8 cellular contexts compared by ENCODE assay signal in the genomic region with DNA sequence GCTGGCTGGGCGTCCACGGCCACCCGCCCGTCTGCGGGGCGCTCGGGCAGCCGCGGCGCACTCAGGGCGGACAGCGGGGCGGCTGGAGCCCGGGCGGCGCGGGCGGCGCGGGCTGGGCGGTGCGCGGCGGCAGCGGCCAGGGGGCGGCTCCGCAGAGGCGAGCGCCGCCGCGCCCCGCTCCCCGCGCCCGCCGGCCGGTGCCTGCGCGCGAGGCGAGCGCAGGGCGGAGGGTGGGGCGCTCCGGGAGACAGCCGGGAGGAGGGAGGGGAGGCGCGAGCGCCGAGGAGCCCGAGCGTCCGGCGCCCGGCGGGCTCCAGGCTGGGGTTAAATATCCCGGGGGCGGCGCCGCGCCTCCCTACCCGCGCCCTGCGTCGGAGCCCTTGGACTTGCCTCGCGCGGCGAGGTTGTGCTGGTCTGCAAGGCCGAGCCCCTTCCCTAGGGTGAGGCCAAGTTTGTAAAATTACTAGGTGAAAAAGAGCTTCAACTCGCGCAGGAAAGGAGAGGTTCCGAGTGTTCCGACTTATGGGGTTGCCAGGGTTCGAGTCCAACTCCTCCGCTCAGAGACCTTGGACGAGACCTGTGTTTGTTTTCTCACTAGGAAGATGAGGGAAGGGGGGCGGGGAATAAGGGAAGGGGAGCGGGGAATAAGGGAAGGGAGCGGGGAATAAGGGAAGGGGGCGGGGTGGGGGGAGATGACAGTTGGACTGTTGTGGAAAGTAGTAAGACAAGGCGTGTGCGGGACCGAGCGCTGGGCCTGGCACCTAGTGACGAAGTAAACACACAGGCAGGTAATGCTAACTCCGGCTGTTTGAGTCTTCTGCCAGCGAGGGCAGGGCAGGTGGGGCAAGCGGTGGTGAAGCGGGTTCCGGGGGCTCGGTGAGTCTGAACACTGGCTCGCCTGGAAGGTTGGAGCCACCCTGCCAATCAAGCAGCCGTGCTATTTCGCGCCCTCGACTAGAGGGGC. TPM values are rescaled to one million over a fixed set of nuclear protein-coding genes. Genes with fewer than 3 reads are reported as not detected.
DNase-seq lines count a peak whose midpoint lies in the region; ATAC-seq and TF ChIP-seq lines count a peak whose summit lies in the region.

A gene (minus strand): TSS at position 301 of the 964 bp plus-strand sequence. CDS start 311 bp downstream, outside the sequence.

- no peaks in the 10 kb centered on the region for H3K9me3 ChIP-seq in heart right ventricle
- H3K9me3 ChIP-seq in psoas muscle: no peaks in the 10 kb centered on the region
- no peaks in the 10 kb centered on the region for H3K9me3 ChIP-seq in CD4-positive, alpha-beta memory T cell (ENCODE audit: control insufficient read depth in 1 of 2, low read length in 2 of 2)

- intact Hi-C loops in activated B cell treated with CpG ODN at 0.5 μM for 24 hours (cut with micrococcal nuclease) (no loop called here), heart right ventricle (cut with DNase I) (no loop called here), psoas muscle (cut with DNase I) (no loop called here)
- intact Hi-C loops in CD4-positive, alpha-beta memory T cell (cut with micrococcal nuclease): no loop called here

- H3K27me3 ChIP-seq in heart right ventricle (peaks cover 0 to 80% (median 0%) of the 10 kb centered on the region in 7 donors), psoas muscle (ENCODE audit: insufficient read depth in 3 of 3, low read length in 2 of 3) (peaks cover 0 to 66% (median 15%) of the 10 kb centered on the region in 3 donors)
- H3K27me3 ChIP-seq in CD4-positive, alpha-beta memory T cell (ENCODE audit: insufficient read depth, low read length): peaks cover 12% of the 10 kb centered on the region

- peaks cover 9% of the 10 kb centered on the region for H3K4me1 Mint-ChIP-seq in activated T-cell treated with anti-CD3 and anti-CD28 coated beads, Interleukin-2, amount 50 U/mL, for 24 hours (ENCODE audit: low read depth)
- H3K4me1 Mint-ChIP-seq in activated B cell treated with CpG ODN at 0.5 μM for 24 hours: peaks cover 15% of the 10 kb centered on the region
- peaks cover 2 to 22% (median 7%) of the 10 kb centered on the region in 4 donors for H3K4me1 Mint-ChIP-seq in CD4-positive, alpha-beta memory T cell

- H3K4me3 ChIP-seq in heart right ventricle (peak within 1 kb of the TSS; percentile 25 to 69 (median 62)), psoas muscle (peak within 1 kb of the TSS; percentile 66)
- H3K4me3 ChIP-seq in CD4-positive, alpha-beta memory T cell (ENCODE audit: low read length in 2 of 2): no peak within 1 kb of the TSS

- H3K4me1 ChIP-seq in heart right ventricle: peaks cover 0 to 52% (median 20%) of the 10 kb centered on the region in 9 donors
- no peaks in the 10 kb centered on the region for H3K4me1 ChIP-seq in psoas muscle
- no peaks in the 10 kb centered on the region for H3K4me1 ChIP-seq in CD4-positive, alpha-beta memory T cell (ENCODE audit: insufficient read depth, low read length)

- no peaks in the 10 kb centered on the region for H3K36me3 ChIP-seq in heart right ventricle
- no peaks in the 10 kb centered on the region for H3K36me3 ChIP-seq in psoas muscle (ENCODE audit: insufficient read depth in 1 of 2, low read depth in 1 of 2)
- no peaks in the 10 kb centered on the region for H3K36me3 ChIP-seq in CD4-positive, alpha-beta memory T cell (ENCODE audit: insufficient read depth, low read length)

- 2 to 3% methylated on average over 65 to 98 of the region's 98 CpGs for WGBS in heart right ventricle, 2 donors
- WGBS in psoas muscle, 3 donors: 2 to 3% (median 2%) methylated on average over 48 to 98 of the region's 98 CpGs

- no peaks in the 10 kb centered on the region for H3K9me3 Mint-ChIP-seq in activated T-cell treated with anti-CD3 and anti-CD28 coated beads, Interleukin-2, amount 50 U/mL, for 24 hours
- no peaks in the 10 kb centered on the region for H3K9me3 Mint-ChIP-seq in activated B cell treated with CpG ODN at 0.5 μM for 24 hours
- H3K9me3 Mint-ChIP-seq in CD4-positive, alpha-beta memory T cell: peaks cover 0 to 2% (median 0%) of the 10 kb centered on the region in 8 donors

- peak within 1 kb of the TSS in 4 of 10 donors; percentile 43 to 66 (median 60) for H3K27ac ChIP-seq in heart right ventricle
- H3K27ac ChIP-seq in psoas muscle: no peak within 1 kb of the TSS
- H3K27ac ChIP-seq in CD4-positive, alpha-beta memory T cell (ENCODE audit: low read depth, low read length): no peak within 1 kb of the TSS

- TF ChIP-seq CTCF in activated B cell treated with CpG ODN at 0.5 μM for 24 hours (IDR thresholded peaks at IDR 0.05): no peak
- no peak for TF ChIP-seq CTCF in heart right ventricle (IDR thresholded peaks at IDR 0.05)
- no peak for TF ChIP-seq CTCF in psoas muscle (IDR thresholded peaks at IDR 0.05)

- H3K27me3 Mint-ChIP-seq in activated T-cell treated with anti-CD3 and anti-CD28 coated beads, Interleukin-2, amount 50 U/mL, for 24 hours: peaks cover 89% of the 10 kb centered on the region
- H3K27me3 Mint-ChIP-seq in activated B cell treated with CpG ODN at 0.5 μM for 24 hours: peaks cover 50% of the 10 kb centered on the region
- H3K27me3 Mint-ChIP-seq in CD4-positive, alpha-beta memory T cell: peaks cover 53 to 57% of the 10 kb centered on the region in 2 donors

- CTCF ChIA-PET in activated B cell treated with CpG ODN at 0.5 μM for 24 hours (lab: Charles Lee): no interaction called here
- CTCF ChIA-PET in CD4-positive, alpha-beta memory T cell (lab: Charles Lee; ENCODE audit: partially characterized antibody): no interaction called here

- ATAC-seq in activated B cell treated with CpG ODN at 0.5 μM for 24 hours (ENCODE audit: low read depth): no peak
- peak; percentile 53 to 78 (median 72) for ATAC-seq in heart right ventricle
- peak in 3 of 4 donors; percentile 53 to 62 (median 56) for ATAC-seq in psoas muscle
- ATAC-seq in HG02981 (IDR thresholded peaks at IDR 0.05; ENCODE audit: unreplicated experiment): no peak

- no peak for DNase-seq in activated T-cell treated with anti-CD3 and anti-CD28 coated beads, Interleukin-2, amount 50 U/mL, for 24 hours
- no peak for DNase-seq in activated T-cell treated with anti-CD3 and anti-CD28 coated beads, Interleukin-2, amount 50 U/mL, for 1 hour
- DNase-seq in activated B cell treated with CpG ODN at 0.5 μM for 24 hours: no peak
- DNase-seq in heart right ventricle: peak in 1 of 2 donors; percentile 52
- peak; percentile 35 to 50 for DNase-seq in psoas muscle
- no peak for DNase-seq in CD4-positive, alpha-beta memory T cell
- DNase-seq in NCI-H1930 (lab: John Stamatoyannopoulos, UW): no peak

- POLR2A ChIA-PET in activated B cell treated with CpG ODN at 0.5 μM for 24 hours (lab: Charles Lee): no interaction called here
- POLR2A ChIA-PET in CD4-positive, alpha-beta memory T cell (lab: Charles Lee; ENCODE audit: partially characterized antibody): no interaction called here

- H3K4me3 Mint-ChIP-seq in activated T-cell treated with anti-CD3 and anti-CD28 coated beads, Interleukin-2, amount 50 U/mL, for 24 hours: peak within 1 kb of the TSS; percentile 60
- H3K4me3 Mint-ChIP-seq in activated B cell treated with CpG ODN at 0.5 μM for 24 hours: peak within 1 kb of the TSS; percentile 51
- H3K4me3 Mint-ChIP-seq in CD4-positive, alpha-beta memory T cell: peak within 1 kb of the TSS in 4 of 8 donors; percentile 10 to 67 (median 54)

- no peaks in the 10 kb centered on the region for H3K36me3 Mint-ChIP-seq in activated T-cell treated with anti-CD3 and anti-CD28 coated beads, Interleukin-2, amount 50 U/mL, for 24 hours (ENCODE audit: low read depth)
- H3K36me3 Mint-ChIP-seq in activated B cell treated with CpG ODN at 0.5 μM for 24 hours (ENCODE audit: low read depth): no peaks in the 10 kb centered on the region
- no peaks in the 10 kb centered on the region for H3K36me3 Mint-ChIP-seq in CD4-positive, alpha-beta memory T cell

- H3K27ac Mint-ChIP-seq in activated T-cell treated with anti-CD3 and anti-CD28 coated beads, Interleukin-2, amount 50 U/mL, for 24 hours: no peak within 1 kb of the TSS
- H3K27ac Mint-ChIP-seq in activated B cell treated with CpG ODN at 0.5 μM for 24 hours: no peak within 1 kb of the TSS
- no peak within 1 kb of the TSS for H3K27ac Mint-ChIP-seq in CD4-positive, alpha-beta memory T cell

RNA-seq across cellular contexts. Expression of the gene that starts here (rescaled TPM):
- total RNA-seq in activated B cell treated with CpG ODN at 0.5 μM for 24 hours: not detected in 2 replicates
- total RNA-seq in heart right ventricle: 1 to 10 TPM; 2.2 to 9.3 (median 3.4) TPM
- 10 to 100 TPM in 1 of 2 donors, 1 to 10 TPM in 1; 1.3 to 14.4 TPM for polyA plus RNA-seq in heart right ventricle
- total RNA-seq in psoas muscle: 10 to 100 TPM in 1 of 4 donors, 1 to 10 TPM in 1, under 1 TPM in 2; 0.61 to 14.1 (median 1.6) TPM
- polyA plus RNA-seq in psoas muscle: 10 to 100 TPM in 1 of 3 donors, under 1 TPM in 2; 0.52 to 47.3 (median 0.77) TPM
- not detected for total RNA-seq in CD4-positive, alpha-beta memory T cell
- not detected for polyA plus RNA-seq in CD4-positive, alpha-beta memory T cell

Comparison
In these comparisons a context has a peak if more than half of its experiments do, and no peak if none do; other contexts are left out.
1. DNase-seq: peak in psoas muscle (2 of 2); none in activated T-cell treated with anti-CD3 and anti-CD28 coated beads, Interleukin-2, amount 50 U/mL, for 24 hours (single experiment), activated T-cell treated with anti-CD3 and anti-CD28 coated beads, Interleukin-2, amount 50 U/mL, for 1 hour (single experiment), activated B cell treated with CpG ODN at 0.5 μM for 24 hours (single experiment), CD4-positive, alpha-beta memory T cell (0 of 5) and NCI-H1930 (0 of 2).
2. ATAC-seq: peak in heart right ventricle (8 of 8) and psoas muscle (3 of 4); none in activated B cell treated with CpG ODN at 0.5 μM for 24 hours (single experiment) and HG02981 (single experiment).
3. H3K4me3 ChIP-seq: peak in heart right ventricle (10 of 10) and psoas muscle (single experiment); none in CD4-positive, alpha-beta memory T cell (0 of 2).